27 cellular contexts compared by ENCODE assay signal in the genomic region with DNA sequence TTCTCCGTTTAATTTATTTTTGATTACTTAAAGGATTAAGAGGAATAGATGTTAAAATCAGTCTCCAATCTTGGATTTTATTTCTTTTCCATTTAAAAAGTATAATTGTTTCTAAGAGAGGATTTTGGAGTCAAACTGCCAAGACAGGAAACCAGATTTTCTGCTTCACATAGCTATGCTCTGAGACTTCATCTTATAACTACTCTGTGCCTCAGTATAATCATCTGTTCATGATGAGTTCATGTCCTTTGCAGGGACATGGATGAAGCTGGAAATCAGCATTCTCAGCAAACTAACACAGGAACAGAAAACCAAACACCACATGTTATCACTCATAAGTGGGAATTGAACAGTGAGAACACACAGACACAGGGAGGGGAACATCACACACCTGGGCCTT. TPM values are rescaled to one million over a fixed set of nuclear protein-coding genes. Genes with fewer than 3 reads are reported as not detected.
DNase-seq lines count a peak whose midpoint lies in the region; FAIRE-seq and TF ChIP-seq lines count a peak whose summit lies in the region.
"Had no signal": no experiment of that assay in that cellular context is flagged by ENCODE, and none has a peak within 500 bp of the region (broad histone marks: within the 10 kb centered on the region; RNA-seq: fewer than 3 reads in every experiment).

No MANE protein-coding gene starts in this region.

- H3K27ac Mint-ChIP-seq in nephron progenitor cell = peak overlapping the region; percentile 48
- H3K27ac Mint-ChIP-seq in osteocyte (ENCODE audit: unreplicated experiment) = no peak overlapping the region
- H3K27ac Mint-ChIP-seq: GM23338 had no signal

- no peaks in the 10 kb centered on the region for H3K36me3 ChIP-seq in bronchial epithelial cell (ENCODE audit: control insufficient read depth, insufficient read depth, low read length)

- peak; percentile 18 for DNase-seq in AG10803 (ENCODE audit: low read depth)
- peak; percentile 9 for DNase-seq in GM03348 (ENCODE audit: low spot score)
- peak; percentile 30 for DNase-seq in bronchial epithelial cell (ENCODE audit: low read depth)
- no peak for DNase-seq in nephron progenitor cell
- no peak for DNase-seq in GF-D8 (lab: John Stamatoyannopoulos, UW)
- no peak for DNase-seq in osteocyte (ENCODE audit: extremely low spot score, unreplicated experiment)
- no peak for DNase-seq in NCI-H510A treated with DMSO at 0.1 percent for 48 hours (lab: John Stamatoyannopoulos, UW)
- DNase-seq: AML-193; C1 segment of cervical spinal cord; CD4-positive, alpha-beta memory T cell; COR-L47; DMS53; Kasumi-1; NCI-H1092 treated with DMSO at 0.1 percent for 48 hours; NCI-H1436 treated with DMSO at 0.1 percent for 48 hours; NCI-H187 treated with DMSO at 0.1 percent for 48 hours; NCI-H446 treated with DMSO at 0.1 percent for 48 hours; NCI-H526 treated with DMSO at 0.1 percent for 48 hours; Right ventricle myocardium superior; RPMI8226 had no signal

- H3K4me3 ChIP-seq in AG10803 (ENCODE audit: low read length) = no peak overlapping the region
- H3K4me3 ChIP-seq in bronchial epithelial cell (ENCODE audit: low read depth, low read length) = no peak overlapping the region
- H3K4me3 ChIP-seq: GM23338, HAP-1, SJSA1 had no signal

- FAIRE-seq in bronchial epithelial cell (lab: Jason Lieb, UNC) = no peak
- FAIRE-seq: GM18507 had no signal

- H3K36me3 Mint-ChIP-seq in nephron progenitor cell (ENCODE audit: low read depth) (peaks cover 94% of the 10 kb centered on the region), osteocyte (ENCODE audit: unreplicated experiment) (peaks cover 22% of the 10 kb centered on the region)

- no peak for TF ChIP-seq CTCF in AG10803 (conservative IDR thresholded peaks at IDR 0.05; ENCODE audit: low read length)
- no peak for TF ChIP-seq CTCF in bronchial epithelial cell (IDR thresholded peaks at IDR 0.05; ENCODE audit: insufficient read depth, low read length, severe bottlenecking)
- TF ChIP-seq CTCF in nephron progenitor cell (IDR thresholded peaks at IDR 0.05) = no peak
- TF ChIP-seq CTCF in osteocyte (IDR thresholded peaks at IDR 0.05) = no peak

- no peaks in the 10 kb centered on the region for H3K27me3 Mint-ChIP-seq in nephron progenitor cell (ENCODE audit: low read depth, poor library complexity)
- H3K27me3 Mint-ChIP-seq in osteocyte (ENCODE audit: unreplicated experiment) = no peaks in the 10 kb centered on the region
- H3K27me3 Mint-ChIP-seq: CD4-positive, alpha-beta memory T cell had no signal

- H3K4me3 Mint-ChIP-seq in nephron progenitor cell (no peak overlapping the region), osteocyte (ENCODE audit: unreplicated experiment) (no peak overlapping the region)
- H3K4me3 Mint-ChIP-seq: CD4-positive, alpha-beta memory T cell; GM23338 had no signal

- no peaks in the 10 kb centered on the region for H3K27me3 ChIP-seq in bronchial epithelial cell (ENCODE audit: control insufficient read depth, insufficient read depth, low read length)
- H3K27me3 ChIP-seq: SJSA1 had no signal

- H3K4me1 Mint-ChIP-seq in nephron progenitor cell (no peaks in the 10 kb centered on the region), osteocyte (ENCODE audit: unreplicated experiment) (peaks cover 8% of the 10 kb centered on the region)
- H3K4me1 Mint-ChIP-seq: GM23338 had no signal

- peaks cover 19% of the 10 kb centered on the region for H3K9me3 Mint-ChIP-seq in nephron progenitor cell
- H3K9me3 Mint-ChIP-seq in osteocyte (ENCODE audit: unreplicated experiment) = peaks cover 17% of the 10 kb centered on the region
- H3K9me3 Mint-ChIP-seq: GM23338 had no signal

RNA-seq across cellular contexts. Expression of gene TAS2R31, which starts 9.0 kb away (rescaled TPM):
- total RNA-seq in bronchial epithelial cell (1.3 and 2.0 TPM in 2 replicates), osteocyte (2.3 and 4.9 TPM in 2 replicates)

RNA-seq across cellular contexts. Expression of gene TAS2R19, which starts 17.7 kb away (rescaled TPM):
- total RNA-seq in bronchial epithelial cell = 2.4 and 3.9 TPM in 2 replicates
- total RNA-seq in osteocyte = 3.7 and 5.2 TPM in 2 replicates
- total RNA-seq: Daoy had no signal

RNA-seq across cellular contexts. Expression of gene TAS2R46, which starts 21.9 kb away (rescaled TPM):
- total RNA-seq in bronchial epithelial cell = 0.90 and 2.1 TPM in 2 replicates
- total RNA-seq in osteocyte = 1.3 and 1.5 TPM in 2 replicates
- total RNA-seq: Daoy, M059J, Right ventricle myocardium superior had no signal

RNA-seq across cellular contexts. Expression of gene TAS2R20, which starts 42.1 kb away (rescaled TPM):
- total RNA-seq in bronchial epithelial cell (1.8 and 2.0 TPM in 2 replicates), osteocyte (2.3 and 2.8 TPM in 2 replicates)
- total RNA-seq: Daoy had no signal

RNA-seq across cellular contexts. Expression of gene TAS2R43, which starts 52.0 kb away (rescaled TPM):
- total RNA-seq in bronchial epithelial cell (0.79 and 1.3 TPM in 2 replicates), osteocyte (0.86 and 1.0 TPM in 2 replicates)
- total RNA-seq: A172, M059J, Right ventricle myocardium superior had no signal

Comparison
In these comparisons a context has a peak if more than half of its experiments do, and no peak if none do; other contexts are left out.
1. DNase-seq: peak in AG10803 (single experiment), GM03348 (single experiment) and bronchial epithelial cell (single experiment); none in nephron progenitor cell (single experiment), GF-D8 (single experiment), osteocyte (single experiment) and NCI-H510A treated with DMSO at 0.1 percent for 48 hours (single experiment).